18 cellular contexts compared by ENCODE assay signal in the genomic region with DNA sequence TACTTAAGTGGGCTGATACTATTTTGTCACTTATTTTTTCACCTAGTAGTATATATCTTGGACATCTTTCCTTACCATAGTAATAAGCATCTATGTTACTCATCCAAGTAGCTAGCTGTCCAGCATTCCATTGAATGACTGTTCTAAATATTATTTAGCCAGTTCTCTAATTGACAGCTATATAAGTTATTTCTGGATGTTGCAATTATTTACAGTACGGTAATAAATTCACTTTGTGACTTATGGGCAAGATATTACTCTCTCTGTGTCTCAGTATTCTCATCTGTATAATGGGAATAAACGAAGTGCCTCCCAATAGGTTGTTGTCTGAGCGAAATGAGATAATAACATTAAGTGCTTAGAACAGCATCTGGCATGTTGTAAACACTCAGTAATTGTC.
DNase-seq lines count a peak whose midpoint lies in the region; ATAC-seq and TF ChIP-seq lines count a peak whose summit lies in the region.
"Had no signal": no experiment of that assay in that cellular context is flagged by ENCODE, and none has a peak within 500 bp of the region (broad histone marks: within the 10 kb centered on the region; RNA-seq: fewer than 3 reads in every experiment).

No MANE protein-coding gene starts in this region.

- DNase-seq in EH (ENCODE audit: low read depth) (peak; percentile 62), HS-5 (ENCODE audit: low read depth) (peak; percentile 30), amniotic epithelial cell (ENCODE audit: low read depth) (peak; percentile 1), fibroblast of mammary gland (ENCODE audit: low read depth) (peak; percentile 24), GM19240 (ENCODE audit: insufficient read length, low spot score) (no peak)
- DNase-seq in activated CD8-positive, alpha-beta memory T cell treated with anti-CD3 and anti-CD28 coated beads, Interleukin-2, amount 50 U/mL, for 4 hours, result no peak
- DNase-seq in effector CD4-positive, alpha-beta T cell, result no peak
- DNase-seq: KG1, NCI-H1092 treated with DMSO at 0.1 percent for 48 hours, NCI-H146, NCI-H2029, NCI-H226, NCI-H510A treated with DMSO at 0.1 percent for 48 hours, NCI-H748 treated with DMSO at 0.1 percent for 48 hours had no signal

- no peak for ATAC-seq in GM21367 (IDR thresholded peaks at IDR 0.05; ENCODE audit: unreplicated experiment)
- ATAC-seq: GM23338, SK-N-SH treated with all-trans-retinoic acid at 6 μM for 48 hours had no signal

- H3K4me3 ChIP-seq in fibroblast of mammary gland (ENCODE audit: control insufficient read depth, low read depth, low read length), result no peak overlapping the region
- H3K4me3 ChIP-seq: GM23338, HAP-1 had no signal

- no peak for TF ChIP-seq CTCF in fibroblast of mammary gland (conservative IDR thresholded peaks at IDR 0.05; ENCODE audit: control insufficient read depth, insufficient read depth, low read depth, low read length)

Comparison
In these comparisons a context has a peak if more than half of its experiments do, and no peak if none do; other contexts are left out.
1. DNase-seq: peak in EH (single experiment), HS-5 (single experiment), amniotic epithelial cell (single experiment) and fibroblast of mammary gland (single experiment); none in activated CD8-positive, alpha-beta memory T cell treated with anti-CD3 and anti-CD28 coated beads, Interleukin-2, amount 50 U/mL, for 4 hours (single experiment), effector CD4-positive, alpha-beta T cell (single experiment) and GM19240 (single experiment).